15 cellular contexts compared by ENCODE assay signal in genomic region chr1:81213279-81213678, GRCh38.
"Had no signal": no experiment of that assay in that cellular context is flagged by ENCODE, and none has a peak within 500 bp of the region (broad histone marks: within the 10 kb centered on the region; RNA-seq: fewer than 3 reads in every experiment).

No MANE protein-coding gene starts in this region.

- FAIRE-seq: colon, TTC549 had no signal

- H3K27me3 ChIP-seq: heart right ventricle, upper lobe of left lung had no signal

- H3K36me3 ChIP-seq: heart right ventricle, lower lobe of right lung, upper lobe of left lung had no signal

- H3K4me3 ChIP-seq: heart right ventricle, lower lobe of right lung, upper lobe of left lung had no signal

- H3K9me3 ChIP-seq: heart right ventricle, lower lobe of right lung, upper lobe of left lung had no signal

- DNase-seq: activated CD4-positive, alpha-beta T cell treated with anti-CD3 and anti-CD28 coated beads, Interleukin-2, amount 10 ng/mL, durations not matched to agents 7 days and 5 days; activated CD4-positive, CD25-positive, alpha-beta regulatory T cell; activated naive CD4-positive, alpha-beta T cell treated with anti-CD3 and anti-CD28 coated beads, Interleukin-2, amount 10 ng/mL, durations not matched to agents 7 days and 5 days; activated T-cell treated with anti-CD3 and anti-CD28 coated beads for 4 hours; heart right ventricle; lower lobe of right lung; midbrain; naive B cell; occipital lobe; right cardiac atrium; stimulated activated naive CD4-positive, alpha-beta T cell; substantia nigra; upper lobe of left lung had no signal

- H3K27ac ChIP-seq: heart right ventricle, lower lobe of right lung, upper lobe of left lung had no signal

- H3K4me1 ChIP-seq: lower lobe of right lung, upper lobe of left lung had no signal
